17 cellular contexts compared by ENCODE assay signal in the genomic region with DNA sequence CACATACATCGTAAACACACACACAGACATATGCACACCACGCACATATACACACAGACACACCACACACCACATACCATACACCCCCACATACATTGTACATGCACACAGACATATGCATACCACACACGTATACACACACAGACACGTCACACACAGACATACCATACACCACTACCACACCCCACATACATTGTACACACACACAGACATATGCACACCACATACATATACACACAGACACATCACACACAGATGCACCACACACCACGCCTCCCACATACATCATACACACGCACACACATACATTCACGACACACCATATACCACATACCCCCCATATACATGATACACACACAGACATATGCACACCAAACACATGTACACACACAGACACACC. TPM values are rescaled to one million over a fixed set of nuclear protein-coding genes. Genes with fewer than 3 reads are reported as not detected.
DNase-seq lines count a peak whose midpoint lies in the region; ATAC-seq, FAIRE-seq and TF ChIP-seq lines count a peak whose summit lies in the region.
"Had no signal": no experiment of that assay in that cellular context is flagged by ENCODE, and none has a peak within 500 bp of the region (broad histone marks: within the 10 kb centered on the region; RNA-seq: fewer than 3 reads in every experiment).

No MANE protein-coding gene starts in this region.

- H3K27me3 ChIP-seq in H1 (replicated peaks in 1 of 4; ENCODE audit: control insufficient read depth in 3 of 4, extremely low read depth in 1 of 4, insufficient read depth in 3 of 4, low read length in 3 of 4), result no peaks in the 10 kb centered on the region; a peak in 1 of 7 replicates
- no peaks in the 10 kb centered on the region for H3K27me3 ChIP-seq in Peyer's patch
- H3K27me3 ChIP-seq: BLaER1 had no signal

- peaks cover 12% of the 10 kb centered on the region for H3K23me2 ChIP-seq in H1 (ENCODE audit: low read depth, low read length)

- no peak for TF ChIP-seq EP300 in H1 (IDR thresholded peaks at IDR 0.05; ENCODE audit: borderline replicate concordance in 1 of 2, low read depth in 2 of 2, low read length in 2 of 2)

- H3K9ac ChIP-seq in H1 (replicated peaks in 1 of 4; ENCODE audit: extremely low read depth in 1 of 4, low read depth in 3 of 4, low read length in 3 of 4), result no peak overlapping the region; a peak in 1 of 7 replicates
- H3K9ac ChIP-seq: BLaER1 had no signal

- H3K27ac ChIP-seq in HEK293 (ENCODE audit: extremely low read depth, low read depth, low read length) (no peak overlapping the region), H1 (ENCODE audit: low read depth, low read length) (no peak overlapping the region), mesodermal cell (ENCODE audit: low read depth, low read length, severe bottlenecking) (peak overlapping the region; percentile 54), Peyer's patch (no peak overlapping the region)
- H3K27ac ChIP-seq: BLaER1, HL-60 had no signal

- peaks cover 0 to 3% of the 10 kb centered on the region in 2 experiments; a peak in 2 of 4 replicates for H3K79me2 ChIP-seq in H1 (ENCODE audit: control insufficient read depth in 1 of 2, insufficient read depth in 2 of 2, low read length in 2 of 2)

- no peak overlapping the region for H3K23ac ChIP-seq in H1 (ENCODE audit: insufficient read length)

- H3K4me2 ChIP-seq in H1 (ENCODE audit: insufficient read depth in 1 of 2, low read depth in 2 of 2, low read length in 2 of 2), result no peak overlapping the region; a peak in 1 of 4 replicates
- H3K4me2 ChIP-seq: BLaER1 had no signal

- H2AK5ac ChIP-seq in H1 (ENCODE audit: low read depth, low read length), result no peak overlapping the region

- H2BK5ac ChIP-seq in H1 (ENCODE audit: low read depth, low read length), result no peak overlapping the region

- H4K8ac ChIP-seq in H1 (ENCODE audit: extremely low read depth, insufficient read depth, low read length), result no peak overlapping the region

- H3K18ac ChIP-seq in H1 (ENCODE audit: extremely low read depth, low read length), result no peak overlapping the region

- peak overlapping the region; percentile 93 for H3K56ac ChIP-seq in H1 (replicated peaks; ENCODE audit: insufficient read length, low read depth, low read length)

- CTCF ChIA-PET in HEK293 (lab: Yijun Ruan, JAX), result no interaction called here
- CTCF ChIA-PET in H1 (lab: Charles Lee; ENCODE audit: partially characterized antibody), result no interaction called here

- WGBS in H1 (ENCODE audit: extremely low coverage in 1 of 2, insufficient coverage in 1 of 2, insufficient read length in 1 of 2, insufficient replicate concordance in 2 of 2, low coverage in 1 of 2, low lambda C conversion rate in 2 of 2, missing lambda C conversion rate in 1 of 2), 2 experiments, result 92 to 100% methylated on average over 1 to 7 of the region's 7 CpGs
- 86 to 90% methylated on average over 5 to 7 of the region's 7 CpGs for WGBS in mesodermal cell (ENCODE audit: insufficient coverage in 2 of 2), 2 experiments

- H3K4me1 ChIP-seq in HEK293 (ENCODE audit: control insufficient read depth, insufficient read depth, low read length) (no peaks in the 10 kb centered on the region), H1 (replicated peaks in 1 of 4; ENCODE audit: control insufficient read depth in 3 of 4, insufficient read depth in 4 of 4, low read length in 3 of 4) (peaks cover 0 to 5% (median under 1%) of the 10 kb centered on the region in 4 experiments; a peak in 2 of 7 replicates), mesodermal cell (ENCODE audit: control insufficient read depth, insufficient read depth, low read length, poor library complexity, severe bottlenecking) (no peaks in the 10 kb centered on the region), Peyer's patch (no peaks in the 10 kb centered on the region)
- H3K4me1 ChIP-seq: BLaER1 had no signal

- no peak for FAIRE-seq in H1 (lab: Jason Lieb, UNC)

- H3K79me1 ChIP-seq in H1 (ENCODE audit: low read depth, low read length), result peaks cover 10% of the 10 kb centered on the region

- H3K14ac ChIP-seq in H1 (ENCODE audit: insufficient read length), result no peak overlapping the region

- no peak overlapping the region for H4K91ac ChIP-seq in H1 (replicated peaks; ENCODE audit: insufficient read length, low read length)

- no peak for TF ChIP-seq RAD21 in H1 (IDR thresholded peaks at IDR 0.05 in 1 of 2, conservative IDR thresholded peaks at IDR 0.05 in 1 of 2; ENCODE audit: low read depth in 2 of 2, low read length in 2 of 2)

- no peak overlapping the region for H3K4ac ChIP-seq in H1 (replicated peaks; ENCODE audit: insufficient read length, low read depth, low read length)

- peaks cover 0 to 55% of the 10 kb centered on the region in 2 experiments; a peak in 2 of 3 replicates for H3K36me3 ChIP-seq in HEK293 (ENCODE audit: control insufficient read depth in 2 of 2, insufficient read depth in 1 of 2, low read length in 2 of 2)
- H3K36me3 ChIP-seq in H1 (ENCODE audit: control insufficient read depth in 2 of 4, insufficient read depth in 4 of 4, low read length in 3 of 4), result peaks cover 9 to 40% (median 18%) of the 10 kb centered on the region in 4 experiments; a peak in 6 of 8 replicates
- peaks cover 4% of the 10 kb centered on the region for H3K36me3 ChIP-seq in mesodermal cell (ENCODE audit: control insufficient read depth, insufficient read depth, low read length)
- no peaks in the 10 kb centered on the region for H3K36me3 ChIP-seq in Peyer's patch
- H3K36me3 ChIP-seq: BLaER1 had no signal

- H2BK20ac ChIP-seq in H1 (ENCODE audit: low read length), result no peak overlapping the region

- H2BK120ac ChIP-seq in H1 (replicated peaks; ENCODE audit: low read depth, low read length), result no peak overlapping the region

- ATAC-seq in sciatic nerve, result peak; percentile 16
- no peak for ATAC-seq in HG03442 (IDR thresholded peaks at IDR 0.05; ENCODE audit: unreplicated experiment)

- no peak overlapping the region for H2AFZ ChIP-seq in H1 (ENCODE audit: low read length)

- intact Hi-C loops in sciatic nerve (cut with DNase I), result no loop called here

- TF ChIP-seq CTCF in HEK293 (tag by site-specific recombination; IDR thresholded peaks at IDR 0.05) (no peak), H1 (IDR thresholded peaks at IDR 0.05; ENCODE audit: control extremely low read depth in 1 of 3, insufficient read depth in 1 of 3, low read depth in 1 of 3, low read length in 3 of 3) (no peak), Peyer's patch (IDR thresholded peaks at IDR 0.05) (no peak)

- TF ChIP-seq POLR2A in H1 (IDR thresholded peaks at IDR 0.05; ENCODE audit: control extremely low read depth in 1 of 2, low read depth in 2 of 2, low read length in 2 of 2) (no peak), Peyer's patch (IDR thresholded peaks at IDR 0.05) (no peak)

- no peak overlapping the region for H4K5ac ChIP-seq in H1 (ENCODE audit: insufficient read length, low read depth, low read length)

- no peak overlapping the region for H2BK15ac ChIP-seq in H1 (ENCODE audit: low read length)

- H3K4me3 ChIP-seq in HEK293 (ENCODE audit: low read depth, low read length) (no peak overlapping the region), H1 (ENCODE audit: extremely low read depth in 1 of 4, insufficient read depth in 2 of 4, low read depth in 3 of 4, low read length in 4 of 4) (no peak overlapping the region), mesodermal cell (ENCODE audit: extremely low read depth, insufficient read depth, low read length, poor library complexity, severe bottlenecking) (no peak overlapping the region), Peyer's patch (no peak overlapping the region)
- H3K4me3 ChIP-seq: BLaER1 had no signal

- H2BK12ac ChIP-seq in H1 (ENCODE audit: low read depth, low read length), result no peak overlapping the region

- no peaks in the 10 kb centered on the region for H3K9me3 ChIP-seq in HEK293 (ENCODE audit: control insufficient read depth, insufficient read depth, low read depth, low read length)
- no peaks in the 10 kb centered on the region for H3K9me3 ChIP-seq in H1 (ENCODE audit: insufficient read depth in 2 of 2, low read depth in 1 of 2, low read length in 1 of 2)
- H3K9me3 ChIP-seq in mesodermal cell (ENCODE audit: control insufficient read depth, low read length), result no peaks in the 10 kb centered on the region
- H3K9me3 ChIP-seq in Peyer's patch, result no peaks in the 10 kb centered on the region
- H3K9me3 ChIP-seq: BLaER1 had no signal

- peaks cover 0 to 15% of the 10 kb centered on the region in 2 experiments for H4K20me1 ChIP-seq in H1 (replicated peaks in 1 of 2; ENCODE audit: control insufficient read depth in 1 of 2, insufficient read depth in 2 of 2, low read length in 2 of 2)
- H4K20me1 ChIP-seq: BLaER1 had no signal

- DNase-seq in H1 (ENCODE audit: low read depth in 1 of 2, low spot score in 2 of 2) (no peak), sciatic nerve (ENCODE audit: low spot score) (no peak), Peyer's patch (no peak)
- DNase-seq in central memory CD4-positive, alpha-beta T cell, result no peak
- DNase-seq: 8988T; CD4-positive, alpha-beta memory T cell; DMS153; DMS79; GF-D8; GOT3; H9 had no signal

- POLR2A ChIA-PET in HEK293 (lab: Yijun Ruan, JAX), result no interaction called here
- POLR2A ChIA-PET in H1 (lab: Charles Lee; ENCODE audit: partially characterized antibody), result no interaction called here

TF ChIP-seq in H1, 55 proteins besides CTCF, POLR2A, EP300 and RAD21 (continues in another document):
- TF ChIP-seq SUZ12 (IDR thresholded peaks at IDR 0.05; ENCODE audit: low read length) (no peak), RFX5 (IDR thresholded peaks at IDR 0.05; ENCODE audit: borderline replicate concordance, low read depth, low read length) (no peak), CEBPB (IDR thresholded peaks at IDR 0.05; ENCODE audit: low read depth, low read length) (no peak), ZNF274 (IDR thresholded peaks at IDR 0.05; ENCODE audit: borderline replicate concordance, extremely low read depth, low read length) (no peak), SIRT6 (IDR thresholded peaks at IDR 0.05; ENCODE audit: low read length) (no peak), RXRA (IDR thresholded peaks at IDR 0.05; ENCODE audit: insufficient read depth, low read depth, low read length) (no peak), HDAC6 (IDR thresholded peaks at IDR 0.05; ENCODE audit: low read depth, low read length) (no peak), KDM5A (IDR thresholded peaks at IDR 0.05; ENCODE audit: low read length) (no peak), HDAC2 (IDR thresholded peaks at IDR 0.05; ENCODE audit: borderline replicate concordance in 1 of 2, low read depth in 2 of 2, low read length in 2 of 2) (no peak)

RNA-seq across cellular contexts. Expression of gene KIF5C, which starts 58.4 kb away (rescaled TPM):
- 58.1 and 66.4 TPM in 2 replicates for total RNA-seq in H1 (2021; fragmentation: NEBNext Ultra II Directional; extraction: Animal tissue kit (Norgen Biotek cat#: 25700))
- 12.5 and 16.3 TPM in 2 replicates for polyA plus RNA-seq in H1 (2011; rRNA removed)
- 20.7 TPM for polyA plus RNA-seq in H1 (2011; cell fraction: cytosol; rRNA removed)
- 28.7 TPM for polyA plus RNA-seq in H1 (2011; cell fraction: nucleus; rRNA removed)
- 24.5 to 33.7 TPM (median 26.6 TPM) in 4 replicates for polyA plus RNA-seq in H1 (2012, experiment 1 of 2)
- 2.2 TPM for polyA plus RNA-seq in H1 (2012, experiment 2 of 2)
- 86.6 TPM for polyA plus RNA-seq in H1 (2013, experiment 1 of 2)
- polyA plus RNA-seq in H1 (2013, experiment 2 of 2), result 77.4 TPM
- 63.7 and 65.0 TPM in 2 replicates for polyA minus RNA-seq in H1 (2011; rRNA and poly(A)+ RNA removed)
- 30.3 TPM for polyA minus RNA-seq in H1 (2011; cell fraction: cytosol; rRNA and poly(A)+ RNA removed)
- 42.4 TPM for polyA minus RNA-seq in H1 (2011; cell fraction: nucleus; rRNA and poly(A)+ RNA removed)
- polyA plus RNA-seq in mesodermal cell (2013, experiment 1 of 2), result 22.1 TPM
- polyA plus RNA-seq in mesodermal cell (2013, experiment 2 of 2), result 17.4 TPM
- 62.7 TPM for total RNA-seq in sciatic nerve
- total RNA-seq in Peyer's patch, result 1 to 10 TPM; 1.2 to 7.4 (median 1.9) TPM
- polyA plus RNA-seq: CD14-positive monocyte had no signal
